Comparison of ENCODE assay signal across 1 cellular context in the genomic region with DNA sequence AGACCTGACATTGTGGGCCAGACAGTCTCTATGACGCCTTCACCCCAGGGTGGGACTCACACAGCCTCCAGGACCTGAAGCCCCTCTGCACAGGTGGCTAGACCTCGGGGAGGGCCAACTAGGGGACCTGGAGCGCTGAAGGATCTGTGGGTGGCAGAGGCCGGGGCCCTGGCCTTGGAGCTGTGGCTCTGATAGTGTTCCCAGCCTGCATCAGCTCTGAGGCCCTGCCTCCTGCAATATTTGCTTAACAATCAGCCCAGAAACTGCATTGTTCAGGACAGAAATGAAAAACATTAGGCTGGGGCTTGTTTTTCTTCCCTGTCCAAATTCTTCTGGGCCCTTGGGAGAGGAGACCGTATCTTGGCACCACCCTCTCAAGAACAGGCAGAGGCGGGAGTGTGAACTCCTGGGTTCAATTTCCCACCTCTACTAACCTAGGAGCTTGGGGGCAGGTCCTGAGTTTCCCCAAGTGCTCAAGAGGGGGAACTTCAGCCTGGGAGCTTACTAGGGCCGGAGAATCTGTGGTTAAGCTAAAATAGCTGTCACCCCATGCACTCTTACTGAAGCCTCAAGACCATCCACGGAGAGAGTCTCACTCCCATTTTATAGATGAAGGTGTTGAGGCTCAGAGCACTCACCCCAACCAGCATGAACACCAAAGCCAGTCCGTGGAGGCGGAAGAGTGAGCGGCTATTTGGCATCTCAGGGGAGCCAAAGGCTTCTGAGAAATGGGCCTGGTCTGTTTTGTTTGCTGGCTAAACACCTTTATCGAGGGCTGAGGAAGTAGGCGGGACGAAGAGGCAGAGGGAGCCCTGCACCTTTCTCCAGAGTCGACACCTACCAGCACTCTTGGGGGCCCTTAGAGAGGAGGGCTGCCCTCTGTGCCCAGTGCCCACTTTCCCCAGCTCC.
TF ChIP-seq lines count a peak whose summit lies in the region.

No MANE protein-coding gene starts in this region.

TF ChIP-seq in K562, 482 proteins besides CTCF, POLR2A, EP300 and RAD21:
- TF ChIP-seq PRPF4 (IDR thresholded peaks at IDR 0.05; ENCODE audit: insufficient read depth, low read depth, low read length, poor library complexity, severe bottlenecking) (no peak), HOMEZ (CRISPR knock-in tag; IDR thresholded peaks at IDR 0.05) (no peak), ARHGAP35 (IDR thresholded peaks at IDR 0.05; ENCODE audit: partially characterized antibody) (no peak), YBX1 (IDR thresholded peaks at IDR 0.05) (no peak), YY1 (IDR thresholded peaks at IDR 0.05; ENCODE audit: borderline replicate concordance in 1 of 3, control insufficient read depth in 1 of 3, extremely low read depth in 1 of 3, insufficient read depth in 3 of 3, insufficient read length in 1 of 3, insufficient replicate concordance in 2 of 3, low read depth in 1 of 3, low read length in 2 of 3) (no peak), BCOR (IDR thresholded peaks at IDR 0.05) (no peak), BRD9 (IDR thresholded peaks at IDR 0.05; ENCODE audit: low read depth, partially characterized antibody) (no peak), ZZZ3 (IDR thresholded peaks at IDR 0.05) (no peak), ZBTB33 (CRISPR knock-in tag; IDR thresholded peaks at IDR 0.05) (no peak), NR3C1 (CRISPR knock-in tag; IDR thresholded peaks at IDR 0.05) (no peak), ZKSCAN1 (IDR thresholded peaks at IDR 0.05; ENCODE audit: low read depth, low read length) (no peak), TAF15 (IDR thresholded peaks at IDR 0.05; ENCODE audit: low read depth, low read length) (no peak), ZNF174 (CRISPR knock-in tag; IDR thresholded peaks at IDR 0.05) (no peak), KLF1 (tag; IDR thresholded peaks at IDR 0.05) (no peak), TGIF2 (CRISPR knock-in tag; IDR thresholded peaks at IDR 0.05) (no peak), FUS (optimal IDR thresholded peaks at IDR 0.05; ENCODE audit: low read depth, low read length) (no peak), STAT5A (IDR thresholded peaks at IDR 0.05; ENCODE audit: borderline replicate concordance, low read length) (no peak), SNAPC5 (CRISPR knock-in tag; IDR thresholded peaks at IDR 0.05) (no peak), E2F5 (CRISPR knock-in tag; IDR thresholded peaks at IDR 0.05) (no peak)
- TF ChIP-seq, protein P1, sequence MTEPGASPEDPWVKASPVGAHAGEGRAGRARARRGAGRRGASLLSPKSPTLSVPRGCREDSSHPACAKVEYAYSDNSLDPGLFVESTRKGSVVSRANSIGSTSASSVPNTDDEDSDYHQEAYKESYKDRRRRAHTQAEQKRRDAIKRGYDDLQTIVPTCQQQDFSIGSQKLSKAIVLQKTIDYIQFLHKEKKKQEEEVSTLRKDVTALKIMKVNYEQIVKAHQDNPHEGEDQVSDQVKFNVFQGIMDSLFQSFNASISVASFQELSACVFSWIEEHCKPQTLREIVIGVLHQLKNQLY (CRISPR knock-in tag; conservative IDR thresholded peaks at IDR 0.05), result no peak
